Comparison of ENCODE assay signal across 28 cellular contexts in genomic region chr9:426264-426663, GRCh38.
DNase-seq lines count a peak whose midpoint lies in the region; ATAC-seq and TF ChIP-seq lines count a peak whose summit lies in the region.
"Had no signal": no experiment of that assay in that cellular context is flagged by ENCODE, and none has a peak within 500 bp of the region (broad histone marks: within the 10 kb centered on the region; RNA-seq: fewer than 3 reads in every experiment).

No MANE protein-coding gene starts in this region.

- no peaks in the 10 kb centered on the region for H3K4me1 Mint-ChIP-seq in activated T-cell treated with anti-CD3 and anti-CD28 coated beads, Interleukin-2, amount 50 U/mL, for 24 hours (ENCODE audit: low read depth)
- H3K4me1 Mint-ChIP-seq in T-helper 17 cell (no peaks in the 10 kb centered on the region), endodermal cell (peaks cover 6% of the 10 kb centered on the region)
- H3K4me1 Mint-ChIP-seq: central memory CD8-positive, alpha-beta T cell; neural crest cell had no signal

- WGBS in endodermal cell (ENCODE audit: insufficient coverage in 1 of 2, insufficient read length in 1 of 2), 2 experiments: 96 to 98% methylated on average over 6 of the region's 6 CpGs

- ATAC-seq in T-helper 17 cell: no peak
- ATAC-seq in stimulated activated naive CD8-positive, alpha-beta T cell treated with anti-CD3 and anti-CD28 coated beads, Interleukin-15, Interleukin-2, amounts not matched to agents 100 U/mL and 50 U/mL, for 24 hours: peak; percentile 72
- ATAC-seq: CD8-positive, alpha-beta T cell; esophagus mucosa had no signal

- H3K4me1 ChIP-seq in endodermal cell (ENCODE audit: control insufficient read depth, insufficient read depth, low read length) (peaks cover 5% of the 10 kb centered on the region), SJCRH30 (no peaks in the 10 kb centered on the region)
- H3K4me1 ChIP-seq: left lung, stomach, uterus had no signal

- H3K27ac ChIP-seq in endodermal cell (ENCODE audit: low read depth, low read length) (no peak overlapping the region), SJCRH30 (no peak overlapping the region)
- H3K27ac ChIP-seq: left lung, ovary, skin epidermis, stomach, thyroid gland, uterus, VCaP had no signal

- H3K27me3 Mint-ChIP-seq in activated T-cell treated with anti-CD3 and anti-CD28 coated beads, Interleukin-2, amount 50 U/mL, for 24 hours: no peaks in the 10 kb centered on the region
- H3K27me3 Mint-ChIP-seq in T-helper 17 cell (no peaks in the 10 kb centered on the region), endodermal cell (ENCODE audit: insufficient read depth) (no peaks in the 10 kb centered on the region)
- H3K27me3 Mint-ChIP-seq: central memory CD8-positive, alpha-beta T cell had no signal

- H3K27me3 ChIP-seq in endodermal cell (ENCODE audit: control insufficient read depth, insufficient read depth, low read length, poor library complexity, severe bottlenecking): no peaks in the 10 kb centered on the region
- H3K27me3 ChIP-seq in SJCRH30: no peaks in the 10 kb centered on the region
- H3K27me3 ChIP-seq: left lung, ovary, stomach, thyroid gland, uterus had no signal

- H3K36me3 Mint-ChIP-seq in activated T-cell treated with anti-CD3 and anti-CD28 coated beads, Interleukin-2, amount 50 U/mL, for 24 hours (ENCODE audit: low read depth): peaks cover 87% of the 10 kb centered on the region
- H3K36me3 Mint-ChIP-seq in T-helper 17 cell (ENCODE audit: low read depth) (peaks cover 6% of the 10 kb centered on the region), endodermal cell (ENCODE audit: low read depth) (peaks cover 35% of the 10 kb centered on the region)

- no peaks in the 10 kb centered on the region for H3K9me3 Mint-ChIP-seq in activated T-cell treated with anti-CD3 and anti-CD28 coated beads, Interleukin-2, amount 50 U/mL, for 24 hours
- H3K9me3 Mint-ChIP-seq in endodermal cell: no peaks in the 10 kb centered on the region
- H3K9me3 Mint-ChIP-seq: activated T-helper 2 cell treated with anti-CD3 and anti-CD28 coated beads, Interferon-gamma antibody, Interleukin-2, Interleukin-4, amounts not matched to agents 10 μg/mL and 5 μg/mL and 100 μg/mL, durations not matched to agents 14 hours and 24 hours and 36 hours; CD8-positive, alpha-beta T cell; central memory CD8-positive, alpha-beta T cell; H9; neural crest cell had no signal

- H3K27ac Mint-ChIP-seq in activated T-cell treated with anti-CD3 and anti-CD28 coated beads, Interleukin-2, amount 50 U/mL, for 24 hours: peak overlapping the region; percentile 76
- H3K27ac Mint-ChIP-seq in T-helper 17 cell (peak overlapping the region; percentile 68), endodermal cell (peak overlapping the region; percentile 72)
- H3K27ac Mint-ChIP-seq: activated T-helper 2 cell treated with anti-CD3 and anti-CD28 coated beads, Interferon-gamma antibody, Interleukin-2, Interleukin-4, amounts not matched to agents 10 μg/mL and 5 μg/mL and 100 μg/mL, durations not matched to agents 14 hours and 24 hours and 36 hours had no signal

- intact Hi-C loops in cardiac septum (cut with DNase I): no loop called here

- no peak overlapping the region for H3K4me3 Mint-ChIP-seq in activated T-cell treated with anti-CD3 and anti-CD28 coated beads, Interleukin-2, amount 50 U/mL, for 24 hours
- no peak overlapping the region for H3K4me3 Mint-ChIP-seq in T-helper 17 cell
- no peak overlapping the region for H3K4me3 Mint-ChIP-seq in endodermal cell
- H3K4me3 Mint-ChIP-seq: CD8-positive, alpha-beta T cell; central memory CD8-positive, alpha-beta T cell; H9; neural crest cell had no signal

- no peaks in the 10 kb centered on the region for H3K9me3 ChIP-seq in T-helper 17 cell (ENCODE audit: control insufficient read depth, low read length, poor library complexity, severe bottlenecking)
- H3K9me3 ChIP-seq in endodermal cell (ENCODE audit: control insufficient read depth, low read length): no peaks in the 10 kb centered on the region
- H3K9me3 ChIP-seq in SJCRH30 (replicated peaks): no peaks in the 10 kb centered on the region
- H3K9me3 ChIP-seq: left lung, ovary, stomach, thyroid gland, uterus had no signal

- DNase-seq in activated T-cell treated with anti-CD3 and anti-CD28 coated beads, Interleukin-2, amount 50 U/mL, for 24 hours: no peak
- no peak for DNase-seq in activated T-cell treated with anti-CD3 and anti-CD28 coated beads for 4 hours
- no peak for DNase-seq in T-helper 17 cell
- no peak for DNase-seq in endodermal cell
- DNase-seq in stimulated activated naive CD8-positive, alpha-beta T cell treated with anti-CD3 and anti-CD28 coated beads, Interleukin-15, Interleukin-2, amounts not matched to agents 100 U/mL and 50 U/mL, for 24 hours: no peak
- no peak for DNase-seq in central memory CD4-positive, alpha-beta T cell
- DNase-seq in SJCRH30: no peak
- DNase-seq in cardiac septum (ENCODE audit: low spot score): no peak
- DNase-seq: activated CD8-positive, alpha-beta memory T cell treated with anti-CD3 and anti-CD28 coated beads, Interleukin-2, amount 50 U/mL, for 48 hours; CD8-positive, alpha-beta T cell; DMS53; H9; left lung; mesenchymal stem cell; NCI-H146; ovary; SIG-M5; stomach; SW 1271; T-helper 9 cell; thyroid gland; uterus had no signal

- no peak overlapping the region for H3K9ac ChIP-seq in endodermal cell (ENCODE audit: extremely low read depth, low read length, poor library complexity, severe bottlenecking)

- H3K4me3 ChIP-seq in endodermal cell (ENCODE audit: low read length): no peak overlapping the region
- no peak overlapping the region for H3K4me3 ChIP-seq in SJCRH30
- H3K4me3 ChIP-seq: left lung, ovary, skin epidermis, stomach, thyroid gland, uterus had no signal

- H3K36me3 ChIP-seq in endodermal cell (ENCODE audit: control insufficient read depth, insufficient read depth, low read length) (peaks cover 8% of the 10 kb centered on the region), SJCRH30 (no peaks in the 10 kb centered on the region)
- H3K36me3 ChIP-seq: ovary, thyroid gland, uterus had no signal

- no peak for TF ChIP-seq CTCF in endodermal cell (conservative IDR thresholded peaks at IDR 0.05)
